Comparison of ENCODE assay signal across 1 cellular context in genomic region chr17:8060274-8060673, GRCh38.
TF ChIP-seq lines count a peak whose summit lies in the region.

No MANE protein-coding gene starts in this region.

TF ChIP-seq in HepG2, 621 proteins besides CTCF, POLR2A, EP300 and RAD21 (continues in another document):
- TF ChIP-seq ATAD3A (CRISPR knock-in tag; IDR thresholded peaks at IDR 0.05): no peak
- no peak for TF ChIP-seq SOX6 (IDR thresholded peaks at IDR 0.05)
- TF ChIP-seq SOX6 (CRISPR knock-in tag; IDR thresholded peaks at IDR 0.05): peak; percentile 44; the same call in 1 of the 2 replicates
- TF ChIP-seq ZNF292 (CRISPR knock-in tag; IDR thresholded peaks at IDR 0.05; ENCODE audit: borderline replicate concordance, low read depth): no peak
- peak; percentile 50; the same call in 1 of the 2 replicates for TF ChIP-seq SMC3 (IDR thresholded peaks at IDR 0.05; ENCODE audit: low read length)
- TF ChIP-seq ZSCAN29 (CRISPR knock-in tag; conservative IDR thresholded peaks at IDR 0.05): no peak
- TF ChIP-seq MED1 (CRISPR knock-in tag; IDR thresholded peaks at IDR 0.05): no peak
- peak; percentile 7; the same call in 1 of the 2 replicates for TF ChIP-seq FOXA3 (CRISPR knock-in tag; IDR thresholded peaks at IDR 0.05)
- no peak for TF ChIP-seq U2AF1 (optimal IDR thresholded peaks at IDR 0.05; ENCODE audit: low read depth, low read length)
- TF ChIP-seq ZNF597 (CRISPR knock-in tag; IDR thresholded peaks at IDR 0.05): no peak
- no peak for TF ChIP-seq XBP1 (CRISPR knock-in tag; IDR thresholded peaks at IDR 0.05)
- TF ChIP-seq ZNF883 (CRISPR knock-in tag; IDR thresholded peaks at IDR 0.05; ENCODE audit: not compliant biosample characterization): no peak
- TF ChIP-seq ZNF839 (CRISPR knock-in tag; IDR thresholded peaks at IDR 0.05; ENCODE audit: borderline replicate concordance): no peak
- TF ChIP-seq ZNF318 (CRISPR knock-in tag; IDR thresholded peaks at IDR 0.05): no peak
- no peak for TF ChIP-seq ZHX2 (IDR thresholded peaks at IDR 0.05; ENCODE audit: low read depth)
- TF ChIP-seq ZHX2 (CRISPR knock-in tag; IDR thresholded peaks at IDR 0.05; ENCODE audit: borderline replicate concordance): no peak
- TF ChIP-seq TBX3 (IDR thresholded peaks at IDR 0.05; ENCODE audit: borderline replicate concordance): no peak
- no peak for TF ChIP-seq ISL2 (CRISPR knock-in tag; IDR thresholded peaks at IDR 0.05)
- TF ChIP-seq ZHX1 (CRISPR knock-in tag; IDR thresholded peaks at IDR 0.05; ENCODE audit: low read depth): no peak
- TF ChIP-seq ZNF44 (CRISPR knock-in tag; IDR thresholded peaks at IDR 0.05): no peak
- no peak for TF ChIP-seq ZBTB34 (CRISPR knock-in tag; IDR thresholded peaks at IDR 0.05)
- no peak for TF ChIP-seq ZNF567 (CRISPR knock-in tag; IDR thresholded peaks at IDR 0.05; ENCODE audit: borderline replicate concordance)
- no peak for TF ChIP-seq BATF2 (CRISPR knock-in tag; IDR thresholded peaks at IDR 0.05)
- no peak for TF ChIP-seq ZNF850 (CRISPR knock-in tag; conservative IDR thresholded peaks at IDR 0.05)
- TF ChIP-seq ARID4A (CRISPR knock-in tag; IDR thresholded peaks at IDR 0.05; ENCODE audit: borderline replicate concordance): no peak
- no peak for TF ChIP-seq ZNF605 (CRISPR knock-in tag; IDR thresholded peaks at IDR 0.05)
- no peak for TF ChIP-seq FOXK2 (IDR thresholded peaks at IDR 0.05)
- no peak for TF ChIP-seq ZBTB43 (CRISPR knock-in tag; conservative IDR thresholded peaks at IDR 0.05)
